In the genomic region with DNA sequence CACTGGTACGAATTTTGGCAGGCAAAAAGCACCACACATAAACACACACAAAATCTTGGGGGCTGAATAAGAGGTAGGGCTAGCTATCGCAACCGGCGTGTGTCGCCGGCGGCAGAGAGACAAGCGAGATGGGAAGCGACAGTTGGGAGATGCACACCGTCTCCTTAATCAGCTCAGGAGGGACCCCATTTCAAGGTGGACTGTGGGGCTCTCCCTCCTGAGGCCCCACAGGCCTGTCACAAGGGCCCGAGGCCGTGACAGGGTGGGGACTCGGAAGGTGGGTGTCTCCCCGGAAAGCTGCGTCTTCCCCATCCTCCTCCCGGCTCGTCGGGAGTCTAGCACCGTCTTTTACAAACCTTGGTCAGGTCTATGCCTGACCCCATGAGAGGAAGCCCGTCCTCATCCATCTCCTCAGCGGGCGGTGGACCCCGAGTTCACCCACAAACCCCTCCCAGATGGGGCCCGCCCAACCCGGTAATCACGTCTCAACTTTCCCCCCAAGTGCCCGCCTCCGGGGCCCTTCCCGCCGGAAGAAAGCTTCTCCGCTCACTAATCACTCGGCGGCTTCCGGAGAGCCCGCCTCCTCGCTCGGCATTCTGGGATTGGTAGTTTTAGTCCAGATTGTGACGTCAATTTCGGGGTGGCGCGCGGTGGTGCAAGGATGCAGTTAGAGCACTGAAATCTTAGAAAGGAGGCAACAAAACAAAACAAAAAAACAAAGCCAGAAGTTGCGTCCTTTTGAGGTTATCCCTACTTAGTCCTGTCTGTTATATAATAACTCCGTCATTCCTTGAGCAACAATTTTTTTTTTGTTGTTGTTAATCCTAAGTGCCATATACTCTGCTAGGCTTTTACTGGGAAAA, we compare ENCODE assay signal across 8 cellular contexts. TPM values are rescaled to one million over a fixed set of nuclear protein-coding genes. Genes with fewer than 3 reads are reported as not detected.
DNase-seq lines count a peak whose midpoint lies in the region; ATAC-seq, FAIRE-seq and TF ChIP-seq lines count a peak whose summit lies in the region.

A gene with protein sequence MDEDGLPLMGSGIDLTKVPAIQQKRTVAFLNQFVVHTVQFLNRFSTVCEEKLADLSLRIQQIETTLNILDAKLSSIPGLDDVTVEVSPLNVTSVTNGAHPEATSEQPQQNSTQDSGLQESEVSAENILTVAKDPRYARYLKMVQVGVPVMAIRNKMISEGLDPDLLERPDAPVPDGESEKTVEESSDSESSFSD (minus strand): TSS at position 436 of the 863 bp plus-strand sequence. CDS start 29 bp downstream, at position 407.

- peak; percentile 95 for ATAC-seq in HG03442 (IDR thresholded peaks at IDR 0.05; ENCODE audit: unreplicated experiment)
- ATAC-seq in activated CD4-positive, alpha-beta T cell treated with anti-CD3 and anti-CD28 coated beads for 36 hours = peak; percentile 93

- POLR2A ChIA-PET in activated CD4-positive, alpha-beta T cell treated with anti-CD3 and anti-CD28 coated beads for 36 hours (lab: Charles Lee) = interaction anchor here (1.3 kb wide), 1 partner anchor 58 kb away, joined by 4 read pairs; a partner anchor contains a TSS

- TF ChIP-seq CTCF in choroid plexus epithelial cell (conservative IDR thresholded peaks at IDR 0.05; ENCODE audit: low read depth, low read length) (no peak), kidney (IDR thresholded peaks at IDR 0.05; ENCODE audit: borderline replicate concordance, extremely low read depth, insufficient read depth) (no peak)

- H3K27ac Mint-ChIP-seq in activated CD4-positive, alpha-beta T cell treated with anti-CD3 and anti-CD28 coated beads for 36 hours = peak within 1 kb of the TSS; percentile 99

- H3K36me3 Mint-ChIP-seq in activated CD4-positive, alpha-beta T cell treated with anti-CD3 and anti-CD28 coated beads for 36 hours (ENCODE audit: low read depth) = peaks cover 21% of the 10 kb centered on the region

- H3K4me1 Mint-ChIP-seq in activated CD4-positive, alpha-beta T cell treated with anti-CD3 and anti-CD28 coated beads for 36 hours = peaks cover 29% of the 10 kb centered on the region

- H3K36me3 ChIP-seq in kidney (ENCODE audit: control insufficient read depth in 1 of 2, insufficient read depth in 2 of 2, low read length in 2 of 2) = peaks cover 2 to 5% of the 10 kb centered on the region in 2 donors

- CTCF ChIA-PET in activated CD4-positive, alpha-beta T cell treated with anti-CD3 and anti-CD28 coated beads for 36 hours (lab: Charles Lee) = interaction anchor here (0.7 to 1.4 kb wide), 2 partner anchors 18 to 50 kb away, joined by 3 read pairs; no protein-coding TSS in a partner anchor

- H3K4me1 ChIP-seq in kidney (ENCODE audit: control insufficient read depth in 1 of 2, insufficient read depth in 1 of 2, low read depth in 1 of 2, low read length in 2 of 2) = peaks cover 0 to 4% of the 10 kb centered on the region in 2 donors

- no peaks in the 10 kb centered on the region for H3K27me3 Mint-ChIP-seq in activated CD4-positive, alpha-beta T cell treated with anti-CD3 and anti-CD28 coated beads for 36 hours

- H3K27ac ChIP-seq in kidney (ENCODE audit: low read depth in 2 of 2, low read length in 2 of 2) = peak within 1 kb of the TSS; percentile 60 to 85

- peak; percentile 96 for DNase-seq in Ammon's horn (ENCODE audit: low spot score)
- peak; percentile 64 for DNase-seq in GM19238 (ENCODE audit: insufficient read length, low spot score)
- peak; percentile 82 to 91 for DNase-seq in NCI-H524 (lab: John Stamatoyannopoulos, UW)
- DNase-seq in activated CD4-positive, alpha-beta T cell treated with anti-CD3 and anti-CD28 coated beads for 36 hours = peak; percentile 98
- peak; percentile 96 for DNase-seq in choroid plexus epithelial cell (ENCODE audit: low read depth)
- DNase-seq in kidney = peak; percentile 98
- DNase-seq in stimulated activated CD4-positive, alpha-beta T cell treated with anti-CD3 and anti-CD28 coated beads, Interleukin-15, amount 100 ng/mL, for 24 hours = peak; percentile 97

- peak; percentile 83 for FAIRE-seq in kidney (lab: Jason Lieb, UNC)

- H3K9me3 Mint-ChIP-seq in activated CD4-positive, alpha-beta T cell treated with anti-CD3 and anti-CD28 coated beads for 36 hours (ENCODE audit: low read depth) = no peaks in the 10 kb centered on the region

- no peaks in the 10 kb centered on the region for H3K9me3 ChIP-seq in kidney (ENCODE audit: control insufficient read depth in 1 of 2, low read length in 2 of 2)

- intact Hi-C loops in activated CD4-positive, alpha-beta T cell treated with anti-CD3 and anti-CD28 coated beads for 36 hours (cut with DNase I, micrococcal nuclease) = loop anchor here (1.0 to 5.0 kb wide), 8 partner anchors 59 to 1906 kb away; a partner anchor contains a TSS
- intact Hi-C loops in kidney (cut with DNase I) = no loop called here

- H3K4me3 Mint-ChIP-seq in activated CD4-positive, alpha-beta T cell treated with anti-CD3 and anti-CD28 coated beads for 36 hours = peak within 1 kb of the TSS; percentile 94

- H3K4me3 ChIP-seq in choroid plexus epithelial cell (ENCODE audit: low read depth, low read length) (peak within 1 kb of the TSS; percentile 89), kidney (ENCODE audit: low read length in 2 of 2) (peak within 1 kb of the TSS; percentile 98 to 99)

- H3K9ac ChIP-seq in kidney (ENCODE audit: low read length in 2 of 2) = peak within 1 kb of the TSS; percentile 98 to 99

RNA-seq across cellular contexts. Expression of the gene that starts here (rescaled TPM):
- 10 to 100 TPM; 36.1 to 64.4 TPM for total RNA-seq in activated CD4-positive, alpha-beta T cell treated with anti-CD3 and anti-CD28 coated beads for 36 hours
- 33.0 TPM for total RNA-seq in kidney
- polyA plus RNA-seq in kidney (ENCODE audit: insufficient read depth, low read depth, low replicate concordance) = 95.9 TPM

Comparison
In these comparisons a context has a peak if more than half of its experiments do, and no peak if none do; other contexts are left out.
1. Peak in every context shown above with its lines: DNase-seq, ATAC-seq, H3K4me3 ChIP-seq and H3K27ac ChIP-seq.